ENCODE assay signal across 7 cellular contexts in the genomic region with DNA sequence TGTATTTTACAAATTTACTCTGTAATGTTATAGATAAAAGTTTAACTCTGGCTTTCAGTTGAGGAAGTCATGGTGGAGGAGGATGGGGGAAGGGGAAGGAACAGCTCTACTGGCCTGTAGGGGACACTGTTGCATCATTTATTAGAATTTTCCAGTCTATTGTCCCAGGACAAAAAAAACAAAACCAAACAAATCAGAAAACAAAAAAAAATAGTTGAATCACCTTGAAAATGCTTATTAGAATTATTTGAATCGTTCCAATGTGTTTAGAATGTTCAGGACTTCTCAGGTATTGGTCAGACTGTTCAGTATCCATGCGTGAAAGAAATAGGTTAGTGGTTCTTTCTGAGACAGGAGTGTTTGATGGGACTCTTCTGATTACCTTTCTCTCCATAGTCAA.
A peak's percentile ranks its signal among the peaks of the same experiment; 100 is the strongest.
DNase-seq lines count a peak whose midpoint lies in the region; ATAC-seq, FAIRE-seq and TF ChIP-seq lines count a peak whose summit lies in the region.

No MANE protein-coding gene starts in this region.

- intact Hi-C loops in right lobe of liver (cut with DNase I), result no loop called here

- no peak overlapping the region for H3K27ac ChIP-seq in right lobe of liver

- H3K36me3 ChIP-seq in bronchial epithelial cell (ENCODE audit: control insufficient read depth, insufficient read depth, low read length) (no peaks in the 10 kb centered on the region), right lobe of liver (no peaks in the 10 kb centered on the region)

- no peak for TF ChIP-seq POLR2A in right lobe of liver (IDR thresholded peaks at IDR 0.05)

- ATAC-seq in right lobe of liver, result peak; percentile 80 to 85 (median 82)

- DNase-seq in LNCaP clone FGC (ENCODE audit: low read depth) (peak; percentile 21), bronchial epithelial cell (ENCODE audit: low read depth) (peak; percentile 59), right lobe of liver (no peak), SHP77 treated with DMSO at 0.1 percent for 48 hours (lab: John Stamatoyannopoulos, UW) (no peak), GM19240 (ENCODE audit: insufficient read length, low spot score) (no peak)
- no peak for DNase-seq in activated naive CD4-positive, alpha-beta T cell (lab: John Stamatoyannopoulos, UW)

- H3K27me3 ChIP-seq in bronchial epithelial cell (ENCODE audit: control insufficient read depth, insufficient read depth, low read length) (no peaks in the 10 kb centered on the region), right lobe of liver (no peaks in the 10 kb centered on the region)

- peaks cover 0 to 6% (median 0%) of the 10 kb centered on the region in 4 donors for H3K4me1 ChIP-seq in right lobe of liver

- no peak for FAIRE-seq in bronchial epithelial cell (lab: Jason Lieb, UNC)

- H3K9me3 ChIP-seq in right lobe of liver, result no peaks in the 10 kb centered on the region

- no peak overlapping the region for H3K4me3 ChIP-seq in LNCaP clone FGC (ENCODE audit: low read depth, low read length)
- H3K4me3 ChIP-seq in bronchial epithelial cell (ENCODE audit: low read depth, low read length), result no peak overlapping the region
- H3K4me3 ChIP-seq in right lobe of liver, result no peak overlapping the region

- WGBS in right lobe of liver (ENCODE audit: insufficient coverage, low coverage, low lambda C conversion rate, missing lambda C conversion rate), result 53% methylated on average over 2 of the region's 2 CpGs

- TF ChIP-seq CTCF in GM12872 (IDR thresholded peaks at IDR 0.05; ENCODE audit: insufficient read depth, low read depth, low read length) (peak; percentile 71), LNCaP clone FGC (IDR thresholded peaks at IDR 0.05; ENCODE audit: control insufficient read depth, extremely low read depth, insufficient read depth) (peak; percentile 61), bronchial epithelial cell (IDR thresholded peaks at IDR 0.05; ENCODE audit: insufficient read depth, low read length, severe bottlenecking) (peak; percentile 70), right lobe of liver (IDR thresholded peaks at IDR 0.05) (peak; percentile 63 to 85 (median 82))

Comparison
In these comparisons a context has a peak if more than half of its experiments do, and no peak if none do; other contexts are left out.
1. DNase-seq: peak in LNCaP clone FGC (single experiment) and bronchial epithelial cell (single experiment); none in right lobe of liver (0 of 3), SHP77 treated with DMSO at 0.1 percent for 48 hours (single experiment), GM19240 (single experiment) and activated naive CD4-positive, alpha-beta T cell (0 of 4).
2. Peak in every context shown above with its lines, with median percentiles within 50 percentile points of each other: CTCF ChIP-seq.